Comparison of ENCODE assay signal across 1 cellular context in the genomic region with DNA sequence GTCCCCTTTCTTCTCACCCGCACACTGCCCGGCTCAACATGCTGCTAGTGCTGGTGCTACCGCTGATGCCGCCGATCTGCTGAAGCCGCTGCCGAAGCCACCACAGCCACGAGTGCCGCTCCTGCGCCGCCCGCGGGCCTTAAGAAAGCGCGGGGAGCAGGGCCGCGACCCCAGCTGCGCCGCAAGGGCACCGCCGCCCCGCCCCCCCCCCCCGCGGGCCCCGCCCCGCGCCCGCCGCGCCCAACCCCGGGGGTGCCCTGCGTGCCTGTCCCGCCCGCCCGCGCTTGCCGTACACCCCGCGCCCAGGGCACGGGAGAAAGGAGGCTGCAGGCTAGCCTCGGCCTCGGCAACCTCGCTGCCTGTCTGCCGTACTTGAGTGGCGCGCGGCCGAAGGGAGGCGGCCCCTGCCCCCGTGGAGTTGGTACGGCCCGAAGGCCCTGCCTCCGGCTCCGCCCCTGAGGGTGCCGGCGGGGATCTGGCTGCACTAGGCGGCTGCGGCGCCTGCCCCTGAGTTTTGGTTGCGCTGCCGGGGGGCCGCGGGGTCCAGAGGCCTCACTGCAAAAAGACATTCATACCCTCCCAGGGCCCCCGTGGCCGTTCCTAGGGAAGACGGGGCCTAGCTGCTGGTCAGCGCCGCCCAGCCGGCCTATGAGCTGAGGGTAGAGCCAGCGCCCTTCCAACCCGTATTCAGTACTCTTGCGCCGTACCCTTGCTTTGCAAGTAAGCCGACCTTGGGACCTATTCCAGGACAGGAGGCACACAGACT.
TF ChIP-seq lines count a peak whose summit lies in the region.

SOD2 (minus strand) TSS at position 114 of the 766 bp plus-strand sequence; CDS start at position 40, 74 bp downstream.

TF ChIP-seq in HepG2, 621 proteins besides CTCF, POLR2A, EP300 and RAD21 (continued from another document and continues in another):
- TF ChIP-seq SNAPC4 (CRISPR knock-in tag; IDR thresholded peaks at IDR 0.05) (0 out of 2 replicates have a peak, but pooled peaks have one; percentile 81), IRF9 (CRISPR knock-in tag; IDR thresholded peaks at IDR 0.05; ENCODE audit: borderline replicate concordance) (peak; percentile 76; the same call in 1 of the 2 replicates), KDM3A (CRISPR knock-in tag; IDR thresholded peaks at IDR 0.05; ENCODE audit: low read depth) (peak; percentile 86), ZBTB4 (CRISPR knock-in tag; IDR thresholded peaks at IDR 0.05; ENCODE audit: borderline replicate concordance) (peak; percentile 86), ZNF605 (CRISPR knock-in tag; IDR thresholded peaks at IDR 0.05) (peak; percentile 90), ZNF225 (CRISPR knock-in tag; IDR thresholded peaks at IDR 0.05) (0 out of 2 replicates have a peak, but pooled peaks have one; percentile 65), DNMT3B (CRISPR knock-in tag; conservative IDR thresholded peaks at IDR 0.05) (no peak; the same call in 1 of the 2 replicates), ZNF263 (CRISPR knock-in tag; IDR thresholded peaks at IDR 0.05) (peak; percentile 60), SPEN (CRISPR knock-in tag; IDR thresholded peaks at IDR 0.05; ENCODE audit: low read depth) (peak; percentile 94), KLF16 (CRISPR knock-in tag; IDR thresholded peaks at IDR 0.05) (peak in 1 of 2 experiments; percentile 92; a peak in 2 of 4 replicates), KMT2A (CRISPR knock-in tag; IDR thresholded peaks at IDR 0.05) (peak; percentile 49; the same call in 1 of the 2 replicates), ATF7-NPFF (CRISPR knock-in tag; IDR thresholded peaks at IDR 0.05; ENCODE audit: low read depth) (peak; percentile 87), TERF1 (CRISPR knock-in tag; IDR thresholded peaks at IDR 0.05) (0 out of 2 replicates have a peak, but pooled peaks have one; percentile 29), ZMYM4 (CRISPR knock-in tag; IDR thresholded peaks at IDR 0.05) (peak; percentile 84), ZNF275 (CRISPR knock-in tag; IDR thresholded peaks at IDR 0.05; ENCODE audit: borderline replicate concordance) (peak; percentile 70; the same call in 1 of the 2 replicates), ZC3H13 (CRISPR knock-in tag; IDR thresholded peaks at IDR 0.05) (peak; percentile 19; the same call in 1 of the 2 replicates), TBL1XR1 (IDR thresholded peaks at IDR 0.05; ENCODE audit: borderline replicate concordance, low read length, partially characterized antibody) (peak; percentile 21), ARID2 (CRISPR knock-in tag; IDR thresholded peaks at IDR 0.05; ENCODE audit: borderline replicate concordance) (0 out of 2 replicates have a peak, but pooled peaks have one; percentile 2), HOXA7 (CRISPR knock-in tag; IDR thresholded peaks at IDR 0.05) (peak; percentile 75; the same call in 1 of the 2 replicates), JUND (CRISPR knock-in tag; IDR thresholded peaks at IDR 0.05) (peak; percentile 82; the same call in 1 of the 2 replicates), SATB2 (CRISPR knock-in tag; IDR thresholded peaks at IDR 0.05) (no peak), ZNF253 (CRISPR knock-in tag; IDR thresholded peaks at IDR 0.05; ENCODE audit: borderline replicate concordance) (0 out of 2 replicates have a peak, but pooled peaks have one; percentile 60), ZNF367 (CRISPR knock-in tag; IDR thresholded peaks at IDR 0.05; ENCODE audit: borderline replicate concordance) (peak; percentile 21; the same call in 1 of the 2 replicates), SP140L (CRISPR knock-in tag; IDR thresholded peaks at IDR 0.05; ENCODE audit: borderline replicate concordance) (no peak), ZKSCAN1 (IDR thresholded peaks at IDR 0.05; ENCODE audit: low read length) (no peak), ZNF256 (CRISPR knock-in tag; conservative IDR thresholded peaks at IDR 0.05) (peak; percentile 80; the same call in 1 of the 2 replicates), ZNF792 (CRISPR knock-in tag; IDR thresholded peaks at IDR 0.05) (peak; percentile 82), ZNF564 (CRISPR knock-in tag; IDR thresholded peaks at IDR 0.05) (peak; percentile 97), HMG20B (CRISPR knock-in tag; conservative IDR thresholded peaks at IDR 0.05) (peak; percentile 59)
- TF ChIP-seq, protein P1, sequence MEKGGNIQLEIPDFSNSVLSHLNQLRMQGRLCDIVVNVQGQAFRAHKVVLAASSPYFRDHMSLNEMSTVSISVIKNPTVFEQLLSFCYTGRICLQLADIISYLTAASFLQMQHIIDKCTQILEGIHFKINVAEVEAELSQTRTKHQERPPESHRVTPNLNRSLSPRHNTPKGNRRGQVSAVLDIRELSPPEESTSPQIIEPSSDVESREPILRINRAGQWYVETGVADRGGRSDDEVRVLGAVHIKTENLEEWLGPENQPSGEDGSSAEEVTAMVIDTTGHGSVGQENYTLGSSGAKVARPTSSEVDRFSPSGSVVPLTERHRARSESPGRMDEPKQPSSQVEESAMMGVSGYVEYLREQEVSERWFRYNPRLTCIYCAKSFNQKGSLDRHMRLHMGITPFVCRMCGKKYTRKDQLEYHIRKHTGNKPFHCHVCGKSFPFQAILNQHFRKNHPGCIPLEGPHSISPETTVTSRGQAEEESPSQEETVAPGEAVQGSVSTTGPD (CRISPR knock-in tag; IDR thresholded peaks at IDR 0.05), result peak; percentile 90
- TF ChIP-seq, protein P2, sequence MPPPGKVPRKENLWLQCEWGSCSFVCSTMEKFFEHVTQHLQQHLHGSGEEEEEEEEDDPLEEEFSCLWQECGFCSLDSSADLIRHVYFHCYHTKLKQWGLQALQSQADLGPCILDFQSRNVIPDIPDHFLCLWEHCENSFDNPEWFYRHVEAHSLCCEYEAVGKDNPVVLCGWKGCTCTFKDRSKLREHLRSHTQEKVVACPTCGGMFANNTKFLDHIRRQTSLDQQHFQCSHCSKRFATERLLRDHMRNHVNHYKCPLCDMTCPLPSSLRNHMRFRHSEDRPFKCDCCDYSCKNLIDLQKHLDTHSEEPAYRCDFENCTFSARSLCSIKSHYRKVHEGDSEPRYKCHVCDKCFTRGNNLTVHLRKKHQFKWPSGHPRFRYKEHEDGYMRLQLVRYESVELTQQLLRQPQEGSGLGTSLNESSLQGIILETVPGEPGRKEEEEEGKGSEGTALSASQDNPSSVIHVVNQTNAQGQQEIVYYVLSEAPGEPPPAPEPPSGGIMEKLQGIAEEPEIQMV (CRISPR knock-in tag; IDR thresholded peaks at IDR 0.05; ENCODE audit: low read depth), result peak; percentile 37
- TF ChIP-seq, protein P3, sequence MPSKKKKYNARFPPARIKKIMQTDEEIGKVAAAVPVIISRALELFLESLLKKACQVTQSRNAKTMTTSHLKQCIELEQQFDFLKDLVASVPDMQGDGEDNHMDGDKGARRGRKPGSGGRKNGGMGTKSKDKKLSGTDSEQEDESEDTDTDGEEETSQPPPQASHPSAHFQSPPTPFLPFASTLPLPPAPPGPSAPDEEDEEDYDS (CRISPR knock-in tag; IDR thresholded peaks at IDR 0.05), result peak; percentile 96
- TF ChIP-seq, protein P4, sequence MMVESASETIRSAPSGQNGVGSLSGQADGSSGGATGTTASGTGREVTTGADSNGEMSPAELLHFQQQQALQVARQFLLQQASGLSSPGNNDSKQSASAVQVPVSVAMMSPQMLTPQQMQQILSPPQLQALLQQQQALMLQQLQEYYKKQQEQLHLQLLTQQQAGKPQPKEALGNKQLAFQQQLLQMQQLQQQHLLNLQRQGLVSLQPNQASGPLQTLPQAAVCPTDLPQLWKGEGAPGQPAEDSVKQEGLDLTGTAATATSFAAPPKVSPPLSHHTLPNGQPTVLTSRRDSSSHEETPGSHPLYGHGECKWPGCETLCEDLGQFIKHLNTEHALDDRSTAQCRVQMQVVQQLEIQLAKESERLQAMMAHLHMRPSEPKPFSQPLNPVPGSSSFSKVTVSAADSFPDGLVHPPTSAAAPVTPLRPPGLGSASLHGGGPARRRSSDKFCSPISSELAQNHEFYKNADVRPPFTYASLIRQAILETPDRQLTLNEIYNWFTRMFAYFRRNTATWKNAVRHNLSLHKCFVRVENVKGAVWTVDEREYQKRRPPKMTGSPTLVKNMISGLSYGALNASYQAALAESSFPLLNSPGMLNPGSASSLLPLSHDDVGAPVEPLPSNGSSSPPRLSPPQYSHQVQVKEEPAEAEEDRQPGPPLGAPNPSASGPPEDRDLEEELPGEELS (CRISPR knock-in tag; IDR thresholded peaks at IDR 0.05), result peak; percentile 60; the same call in 1 of the 2 replicates
